ENCODE assay signal across 14 cellular contexts in the genomic region with DNA sequence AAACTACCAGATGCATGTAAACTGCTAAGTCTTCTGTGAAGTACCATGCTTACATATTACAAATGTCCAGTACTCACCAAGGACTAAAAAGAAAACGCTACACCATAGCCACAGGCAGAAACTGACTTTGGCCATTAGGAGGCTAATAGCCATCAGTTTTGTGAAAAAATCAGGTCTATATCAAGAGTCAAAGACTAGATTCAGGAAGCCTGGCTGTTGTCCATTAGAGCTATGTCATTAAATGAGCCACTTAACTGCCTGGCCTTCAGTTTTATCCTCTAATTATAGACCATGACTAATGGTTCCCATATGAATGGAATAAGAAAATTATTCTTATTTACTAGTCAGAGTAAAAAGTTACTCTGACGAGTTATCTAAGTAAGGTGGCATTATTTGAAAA.
DNase-seq lines count a peak whose midpoint lies in the region; ATAC-seq and TF ChIP-seq lines count a peak whose summit lies in the region.
"Had no signal": no experiment of that assay in that cellular context is flagged by ENCODE, and none has a peak within 500 bp of the region (broad histone marks: within the 10 kb centered on the region; RNA-seq: fewer than 3 reads in every experiment).

No MANE protein-coding gene starts in this region.

- H3K27ac ChIP-seq in SK-N-SH (ENCODE audit: low read depth in 2 of 2, low read length in 1 of 2) (peak overlapping the region; percentile 24 to 93; a peak in 3 of 4 replicates), Peyer's patch (no peak overlapping the region)

- TF ChIP-seq POLR2A in Peyer's patch (IDR thresholded peaks at IDR 0.05): no peak

- H3K4me2 ChIP-seq in SK-N-SH: no peak overlapping the region

- no peak overlapping the region for H3K4me3 ChIP-seq in AG10803 (ENCODE audit: low read length)
- no peak overlapping the region for H3K4me3 ChIP-seq in SK-N-SH (ENCODE audit: low read depth in 2 of 2, low read length in 1 of 2)
- no peak overlapping the region for H3K4me3 ChIP-seq in Peyer's patch
- H3K4me3 ChIP-seq: MG63 had no signal

- H3K27me3 ChIP-seq in SK-N-SH (ENCODE audit: insufficient read depth) (no peaks in the 10 kb centered on the region), Peyer's patch (no peaks in the 10 kb centered on the region)
- H3K27me3 ChIP-seq: MG63 had no signal

- intact Hi-C loops in left ventricle myocardium superior (cut with micrococcal nuclease): no loop called here

- H3K9me2 ChIP-seq in SK-N-SH: no peaks in the 10 kb centered on the region

- ATAC-seq in left ventricle myocardium superior: peak; percentile 90
- no peak for ATAC-seq in GM21390 (IDR thresholded peaks at IDR 0.05; ENCODE audit: unreplicated experiment)
- ATAC-seq: activated T-cell treated with anti-CD3 and anti-CD28 coated beads, Interleukin-2, amount 50 U/mL, for 4 hours had no signal

- H4K20me1 ChIP-seq in SK-N-SH (ENCODE audit: insufficient read depth): no peaks in the 10 kb centered on the region

- TF ChIP-seq EP300 in SK-N-SH (IDR thresholded peaks at IDR 0.05; ENCODE audit: borderline replicate concordance in 1 of 2, low read depth in 1 of 2, low read length in 1 of 2): peak in 1 of 2 experiments; percentile 77; a peak in 2 of 4 replicates

- no peaks in the 10 kb centered on the region for H3K79me2 ChIP-seq in SK-N-SH (ENCODE audit: insufficient read depth)

- POLR2A ChIA-PET in SK-N-SH (lab: Yijun Ruan, JAX): no interaction called here

- H3K4me1 ChIP-seq in SK-N-SH (ENCODE audit: control insufficient read depth in 1 of 2, insufficient read depth in 2 of 2, low read depth in 1 of 2, low read length in 1 of 2): peaks cover 6 to 8% of the 10 kb centered on the region in 2 experiments; a peak in 2 of 4 replicates
- H3K4me1 ChIP-seq in Peyer's patch: no peaks in the 10 kb centered on the region

- H3K9me3 ChIP-seq in SK-N-SH: no peaks in the 10 kb centered on the region
- H3K9me3 ChIP-seq in Peyer's patch: no peaks in the 10 kb centered on the region
- H3K9me3 ChIP-seq: MG63 had no signal

- DNase-seq in AG10803 (ENCODE audit: low read depth) (peak; percentile 76), ELR (ENCODE audit: low read depth) (peak; percentile 8), SK-N-SH (peak; percentile 58), left ventricle myocardium superior (no peak), Peyer's patch (no peak), activated gamma-delta T cell treated with Interleukin-2 at 50 U/mL for 16 hours (no peak)
- DNase-seq: activated CD4-positive, alpha-beta T cell treated with anti-CD3 and anti-CD28 coated beads, Interleukin-2, amount 50 U/mL, for 48 hours; activated naive CD8-positive, alpha-beta T cell treated with anti-CD3 and anti-CD28 coated beads for 36 hours; activated T-cell treated with anti-CD3 and anti-CD28 coated beads, Interleukin-2, amount 50 U/mL, for 4 hours; DMS79 treated with DMSO at 0.1 percent for 48 hours; mesendoderm; MG63; substantia nigra had no signal

- CTCF ChIA-PET in SK-N-SH (lab: Yijun Ruan, JAX): interaction anchor here (1.0 to 1.5 kb wide), 3 partner anchors 10 to 826 kb away, joined by 3 to 4 read pairs (median 3); partner anchors contain the start of gene VPS13C

- TF ChIP-seq CTCF in AG10803 (conservative IDR thresholded peaks at IDR 0.05; ENCODE audit: low read length) (peak; percentile 32), SK-N-SH (IDR thresholded peaks at IDR 0.05) (no peak), Peyer's patch (IDR thresholded peaks at IDR 0.05) (no peak)

- TF ChIP-seq RAD21 in SK-N-SH (IDR thresholded peaks at IDR 0.05; ENCODE audit: low read length): peak; percentile 25; the same call in 1 of the 2 replicates

- peaks cover 10% of the 10 kb centered on the region for H3F3A ChIP-seq in SK-N-SH (replicated peaks; ENCODE audit: insufficient read depth)

- no peak overlapping the region for H3K9ac ChIP-seq in SK-N-SH

- H2AFZ ChIP-seq in SK-N-SH (ENCODE audit: low read depth): no peak overlapping the region

- peaks cover 66 to 69% of the 10 kb centered on the region in 2 experiments for H3K36me3 ChIP-seq in SK-N-SH (replicated peaks in 1 of 2; ENCODE audit: control insufficient read depth in 1 of 2, insufficient read depth in 2 of 2, low read length in 1 of 2)
- H3K36me3 ChIP-seq in Peyer's patch: peaks cover 0 to 84% (median 0%) of the 10 kb centered on the region in 3 donors

- 67% methylated on average over 2 of the region's 2 CpGs for WGBS in SK-N-SH (ENCODE audit: low lambda C conversion rate)

TF ChIP-seq in SK-N-SH, 30 proteins besides CTCF, POLR2A, EP300 and RAD21:
- peak; percentile 53 for TF ChIP-seq CHD2 (IDR thresholded peaks at IDR 0.05; ENCODE audit: low read length, partially characterized antibody)
- TF ChIP-seq FOXM1 (IDR thresholded peaks at IDR 0.05; ENCODE audit: low read depth): no peak
- TF ChIP-seq TCF12 (IDR thresholded peaks at IDR 0.05): 0 out of 2 replicates have a peak, but pooled peaks have one; percentile 13
- TF ChIP-seq RCOR1 (IDR thresholded peaks at IDR 0.05; ENCODE audit: low read length): peak; percentile 32; the same call in 1 of the 2 replicates

Comparison
In these comparisons a context has a peak if more than half of its experiments do, and no peak if none do; other contexts are left out.
1. DNase-seq: peak in AG10803 (single experiment), ELR (single experiment) and SK-N-SH (single experiment); none in left ventricle myocardium superior (single experiment), Peyer's patch (0 of 3) and activated gamma-delta T cell treated with Interleukin-2 at 50 U/mL for 16 hours (single experiment).
2. H3K27ac ChIP-seq: peak in SK-N-SH (2 of 2); none in Peyer's patch (0 of 4).